In the genomic region with DNA sequence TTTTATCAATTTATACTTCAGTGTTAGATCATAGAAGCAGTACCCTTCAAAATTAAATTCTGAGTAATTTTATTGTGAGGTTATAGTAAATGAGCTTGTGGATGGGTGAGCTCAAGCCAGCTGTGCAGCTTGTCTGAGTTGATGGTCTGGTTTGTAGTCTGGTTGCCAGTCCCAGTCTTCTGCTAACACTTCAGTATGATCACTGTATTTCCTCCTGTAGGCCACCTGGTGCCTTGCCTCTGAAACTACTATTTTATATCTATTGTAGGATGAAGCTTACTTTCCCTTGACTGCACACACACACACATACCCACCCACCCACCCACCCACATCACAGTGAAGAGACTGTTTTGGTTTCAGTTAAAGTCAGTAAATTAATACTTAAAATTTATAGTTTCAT, we compare ENCODE assay signal across 8 cellular contexts.
DNase-seq lines count a peak whose midpoint lies in the region; ATAC-seq and TF ChIP-seq lines count a peak whose summit lies in the region.

No MANE protein-coding gene starts in this region.

- TF ChIP-seq CTCF in tibial artery (IDR thresholded peaks at IDR 0.05), result no peak

- intact Hi-C loops in tibial artery (cut with DNase I; ENCODE audit: low total_unique reads), result no loop called here

- no peak overlapping the region for H3K27ac Mint-ChIP-seq in T-helper 17 cell

- H3K27ac ChIP-seq in tibial artery, result no peak overlapping the region

- peaks cover 6% of the 10 kb centered on the region for H3K36me3 Mint-ChIP-seq in T-helper 17 cell (ENCODE audit: low read depth)

- peaks cover 3 to 58% (median 19%) of the 10 kb centered on the region in 4 donors for H3K4me1 ChIP-seq in tibial artery

- H3K27me3 Mint-ChIP-seq in T-helper 17 cell, result no peaks in the 10 kb centered on the region

- DNase-seq in activated CD4-positive, CD25-positive, alpha-beta regulatory T cell treated with anti-CD3 and anti-CD28 coated beads, Interleukin-2, amount 50 U/mL, for 72 hours, result no peak
- no peak for DNase-seq in T-helper 17 cell
- peak; percentile 23 for DNase-seq in germinal center (ENCODE audit: low spot score)
- DNase-seq in NCI-H146 (lab: John Stamatoyannopoulos, UW), result no peak
- no peak for DNase-seq in GM19238 (ENCODE audit: insufficient read length, low spot score)
- DNase-seq in tibial artery, result no peak

- H3K27me3 ChIP-seq in tibial artery, result no peaks in the 10 kb centered on the region

- H3K4me3 ChIP-seq in tibial artery, result no peak overlapping the region

- peak; percentile 48 to 53 for ATAC-seq in activated CD4-positive, CD25-positive, alpha-beta regulatory T cell treated with anti-CD3 and anti-CD28 coated beads, Interleukin-2, amount 50 U/mL, for 24 hours
- ATAC-seq in HG03521 (IDR thresholded peaks at IDR 0.05; ENCODE audit: unreplicated experiment), result peak; percentile 64
- ATAC-seq in T-helper 17 cell, result peak; percentile 58

- H3K4me1 Mint-ChIP-seq in T-helper 17 cell, result peaks cover 27% of the 10 kb centered on the region

- no peaks in the 10 kb centered on the region for H3K36me3 ChIP-seq in tibial artery

- H3K9me3 ChIP-seq in T-helper 17 cell (ENCODE audit: control insufficient read depth, low read length, poor library complexity, severe bottlenecking) (no peaks in the 10 kb centered on the region), tibial artery (no peaks in the 10 kb centered on the region)

- H3K4me3 Mint-ChIP-seq in T-helper 17 cell, result no peak overlapping the region
